8 cellular contexts compared by ENCODE assay signal in the genomic region with DNA sequence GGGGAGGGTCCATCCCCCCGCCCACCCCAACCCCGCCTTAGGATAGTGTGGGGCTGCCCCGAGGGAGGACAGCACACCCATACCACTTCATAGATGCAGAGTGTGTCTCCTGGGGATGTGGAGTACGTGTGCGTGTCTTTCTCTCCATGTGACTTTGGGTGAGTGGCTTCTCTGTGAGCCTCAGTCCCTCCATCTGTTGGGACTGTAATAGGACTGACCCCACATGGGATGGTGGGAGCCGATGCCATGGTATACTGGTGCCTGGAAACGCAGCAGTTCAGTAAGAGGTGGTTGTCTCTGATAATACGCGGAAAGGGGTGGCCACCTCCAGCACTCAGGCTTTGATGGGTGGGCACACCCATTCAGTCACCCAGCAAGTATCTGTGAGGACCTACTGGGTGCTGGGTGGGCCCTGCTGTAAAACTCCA. TPM values are rescaled to one million over a fixed set of nuclear protein-coding genes. Genes with fewer than 3 reads are reported as not detected.
DNase-seq lines count a peak whose midpoint lies in the region; ATAC-seq lines count a peak whose summit lies in the region.

No MANE protein-coding gene starts in this region.

- no peaks in the 10 kb centered on the region for H3K9me3 Mint-ChIP-seq in CD4-positive, CD25-positive, alpha-beta regulatory T cell
- no peaks in the 10 kb centered on the region for H3K9me3 Mint-ChIP-seq in naive B cell

- no peaks in the 10 kb centered on the region for H3K9me3 ChIP-seq in CD4-positive, CD25-positive, alpha-beta regulatory T cell (ENCODE audit: control insufficient read depth in 2 of 2, low read length in 2 of 2)
- no peaks in the 10 kb centered on the region for H3K9me3 ChIP-seq in Karpas-422 (ENCODE audit: low read length)

- no peaks in the 10 kb centered on the region for H3K9me2 ChIP-seq in Karpas-422 (replicated peaks; ENCODE audit: insufficient read depth, low read length)

- peak overlapping the region; percentile 95 to 100 (median 96) for H3K4me3 Mint-ChIP-seq in CD4-positive, CD25-positive, alpha-beta regulatory T cell
- H3K4me3 Mint-ChIP-seq in naive B cell, result peak overlapping the region; percentile 92 to 99 (median 96)

- peak in 1 of 3 donors; percentile 71 for DNase-seq in CD4-positive, CD25-positive, alpha-beta regulatory T cell
- DNase-seq in Karpas-422, result peak; percentile 52
- DNase-seq in caudate nucleus (lab: John Stamatoyannopoulos, UW), result no peak
- DNase-seq in naive B cell, result peak; percentile 44
- DNase-seq in iPS-NIHi11 (ENCODE audit: low spot score), result no peak
- DNase-seq in EL, result no peak
- DNase-seq in AG08395 (ENCODE audit: low spot score), result no peak
- no peak for DNase-seq in stimulated activated CD4-positive, alpha-beta T cell treated with anti-CD3 and anti-CD28 coated beads, Interleukin-12 subunit alpha, Interleukin-12 subunit beta, amount 100 ng/mL, for 4 hours

- H4K20me1 ChIP-seq in Karpas-422 (ENCODE audit: insufficient read depth, low read depth, low read length), result no peaks in the 10 kb centered on the region

- H3K4me3 ChIP-seq in CD4-positive, CD25-positive, alpha-beta regulatory T cell (ENCODE audit: low read depth, low read length), result peak overlapping the region; percentile 84
- peak overlapping the region; percentile 75 for H3K4me3 ChIP-seq in Karpas-422 (ENCODE audit: low read length)

- peak overlapping the region; percentile 94 for H3K9ac ChIP-seq in Karpas-422 (ENCODE audit: low read length)

- H3K36me3 Mint-ChIP-seq in CD4-positive, CD25-positive, alpha-beta regulatory T cell, result peaks cover 8% of the 10 kb centered on the region
- H3K36me3 Mint-ChIP-seq in naive B cell, result peaks cover 0 to 9% of the 10 kb centered on the region in 2 donors

- peaks cover 14% of the 10 kb centered on the region for H3K36me3 ChIP-seq in CD4-positive, CD25-positive, alpha-beta regulatory T cell (ENCODE audit: control insufficient read depth, insufficient read depth, low read length)
- H3K36me3 ChIP-seq in Karpas-422 (ENCODE audit: insufficient read depth, low read length), result no peaks in the 10 kb centered on the region

- H3K4me2 ChIP-seq in Karpas-422 (ENCODE audit: low read depth, low read length, poor library complexity, severe bottlenecking), result peak overlapping the region; percentile 99

- peak overlapping the region; percentile 92 for H3K27ac ChIP-seq in CD4-positive, CD25-positive, alpha-beta regulatory T cell (ENCODE audit: insufficient read depth, low read length, poor library complexity, severe bottlenecking)
- peak overlapping the region; percentile 81 for H3K27ac ChIP-seq in Karpas-422 (ENCODE audit: low read length)
- H3K27ac ChIP-seq in caudate nucleus (ENCODE audit: low read depth, low read length), result peak overlapping the region; percentile 36

- H2AFZ ChIP-seq in Karpas-422 (ENCODE audit: low read length), result no peak overlapping the region

- H3K4me1 Mint-ChIP-seq in CD4-positive, CD25-positive, alpha-beta regulatory T cell, result peaks cover 4 to 60% (median 30%) of the 10 kb centered on the region in 4 donors
- H3K4me1 Mint-ChIP-seq in naive B cell, result peaks cover 61 to 84% (median 74%) of the 10 kb centered on the region in 3 donors

- H3K27me3 Mint-ChIP-seq in CD4-positive, CD25-positive, alpha-beta regulatory T cell, result no peaks in the 10 kb centered on the region
- no peaks in the 10 kb centered on the region for H3K27me3 Mint-ChIP-seq in naive B cell

- H3K27ac Mint-ChIP-seq in CD4-positive, CD25-positive, alpha-beta regulatory T cell, result peak overlapping the region; percentile 87 to 98 (median 94)
- peak overlapping the region; percentile 75 to 99 (median 98) for H3K27ac Mint-ChIP-seq in naive B cell

- H3K79me2 ChIP-seq in Karpas-422 (ENCODE audit: low read length), result peaks cover 29% of the 10 kb centered on the region

- H3K27me3 ChIP-seq in CD4-positive, CD25-positive, alpha-beta regulatory T cell (ENCODE audit: control insufficient read depth, insufficient read depth, low read length), result no peaks in the 10 kb centered on the region
- no peaks in the 10 kb centered on the region for H3K27me3 ChIP-seq in Karpas-422 (ENCODE audit: low read length)

- peaks cover 60% of the 10 kb centered on the region for H3K4me1 ChIP-seq in CD4-positive, CD25-positive, alpha-beta regulatory T cell (ENCODE audit: control insufficient read depth, insufficient read depth, low read length, poor library complexity, severe bottlenecking)
- peaks cover 76% of the 10 kb centered on the region for H3K4me1 ChIP-seq in Karpas-422 (ENCODE audit: low read length)

- peak; percentile 0 to 2 for ATAC-seq in CD4-positive, CD25-positive, alpha-beta regulatory T cell (ENCODE audit: low read depth in 2 of 2)
- peak; percentile 7 to 13 for ATAC-seq in naive B cell (ENCODE audit: low read depth in 2 of 2)

RNA-seq across cellular contexts. Expression of a gene that starts 0.8 kb away (rescaled TPM):
- 171 TPM for total RNA-seq in CD4-positive, CD25-positive, alpha-beta regulatory T cell
- 10 to 100 TPM; 37.0 to 54.5 (median 44.7) TPM for polyA plus RNA-seq in CD4-positive, CD25-positive, alpha-beta regulatory T cell
- total RNA-seq in Karpas-422 (2014; rRNA removed; shearing (Covaris generic); ENCODE audit: low replicate concordance), result 20.0 and 34.6 TPM in 2 replicates
- 100 to 1,000 TPM in 1 of 6 donors, 10 to 100 TPM in 5; 66.7 to 156 (median 72.6) TPM for polyA plus RNA-seq in naive B cell (ENCODE audit: low read depth in 6 of 6)

RNA-seq across cellular contexts. Expression of a gene that starts 28.1 kb away (rescaled TPM):
- 18.7 TPM for total RNA-seq in CD4-positive, CD25-positive, alpha-beta regulatory T cell
- 1 to 10 TPM; 2.7 to 4.9 (median 3.5) TPM for polyA plus RNA-seq in CD4-positive, CD25-positive, alpha-beta regulatory T cell
- 14.6 and 18.4 TPM in 2 replicates for total RNA-seq in Karpas-422 (2014; rRNA removed; shearing (Covaris generic); ENCODE audit: low replicate concordance)
- 10 to 100 TPM in 1 of 6 donors, 1 to 10 TPM in 5; 2.0 to 10.1 (median 6.0) TPM for polyA plus RNA-seq in naive B cell (ENCODE audit: low read depth in 6 of 6)

RNA-seq across cellular contexts. Expression of a gene that starts 28.5 kb away (rescaled TPM):
- total RNA-seq in CD4-positive, CD25-positive, alpha-beta regulatory T cell, result 121 TPM
- 10 to 100 TPM; 11.9 to 16.7 (median 15.0) TPM for polyA plus RNA-seq in CD4-positive, CD25-positive, alpha-beta regulatory T cell
- 37.5 and 55.2 TPM in 2 replicates for total RNA-seq in Karpas-422 (2014; rRNA removed; shearing (Covaris generic); ENCODE audit: low replicate concordance)
- polyA plus RNA-seq in naive B cell (ENCODE audit: low read depth in 6 of 6), result 10 to 100 TPM in 5 of 6 donors, 1 to 10 TPM in 1; 6.0 to 38.0 (median 15.5) TPM

RNA-seq across cellular contexts. Expression of a gene that starts 56.7 kb away (rescaled TPM):
- not detected for total RNA-seq in CD4-positive, CD25-positive, alpha-beta regulatory T cell
- polyA plus RNA-seq in CD4-positive, CD25-positive, alpha-beta regulatory T cell, result not detected
- total RNA-seq in Karpas-422 (2014; rRNA removed; shearing (Covaris generic); ENCODE audit: low replicate concordance), result 0.14 and 0.19 TPM in 2 replicates
- polyA plus RNA-seq in naive B cell (ENCODE audit: low read depth in 6 of 6), result under 1 TPM in 2 of 6 donors, not detected in 4; 0.11 to 0.30 TPM

Comparison
In these comparisons a context has a peak if more than half of its experiments do, and no peak if none do; other contexts are left out.
1. DNase-seq: peak in Karpas-422 (single experiment) and naive B cell (single experiment); none in caudate nucleus (0 of 61), iPS-NIHi11 (single experiment), EL (single experiment), AG08395 (single experiment) and stimulated activated CD4-positive, alpha-beta T cell treated with anti-CD3 and anti-CD28 coated beads, Interleukin-12 subunit alpha, Interleukin-12 subunit beta, amount 100 ng/mL, for 4 hours (single experiment).
2. H3K27ac ChIP-seq: peak in every context shown above with its lines; median percentile 92 in CD4-positive, CD25-positive, alpha-beta regulatory T cell; 81 in Karpas-422; 36 in caudate nucleus.